22 cellular contexts compared by ENCODE assay signal in genomic region chr1:221234821-221235220, GRCh38.
DNase-seq lines count a peak whose midpoint lies in the region; ATAC-seq and TF ChIP-seq lines count a peak whose summit lies in the region.
"Had no signal": no experiment of that assay in that cellular context is flagged by ENCODE, and none has a peak within 500 bp of the region (broad histone marks: within the 10 kb centered on the region; RNA-seq: fewer than 3 reads in every experiment).

No MANE protein-coding gene starts in this region.

- no peaks in the 10 kb centered on the region for H3K27me3 ChIP-seq in breast epithelium
- no peaks in the 10 kb centered on the region for H3K27me3 ChIP-seq in mammary epithelial cell (ENCODE audit: insufficient read depth, low read length)
- no peaks in the 10 kb centered on the region for H3K27me3 ChIP-seq in gastroesophageal sphincter
- H3K27me3 ChIP-seq: ovary, right lobe of liver had no signal

- no peaks in the 10 kb centered on the region for H4K20me1 ChIP-seq in mammary epithelial cell (ENCODE audit: insufficient read depth, low read length)

- POLR2A ChIA-PET in MCF 10A (lab: Yijun Ruan, JAX), result interaction anchor here (0.8 kb wide), 1 partner anchor 42 kb away, joined by 3 read pairs; no protein-coding TSS in a partner anchor
- POLR2A ChIA-PET in activated CD8-positive, alpha-beta T cell treated with anti-CD3 and anti-CD28 coated beads for 36 hours (lab: Charles Lee), result no interaction called here

- dilution Hi-C loops in mammary epithelial cell (cut with HindIII; ENCODE audit: low sequenced_read_pairs), result no loop called here

- H3K4me1 Mint-ChIP-seq in MCF 10A (ENCODE audit: insufficient read depth, unreplicated experiment), result no peaks in the 10 kb centered on the region
- H3K4me1 Mint-ChIP-seq in activated CD8-positive, alpha-beta T cell treated with anti-CD3 and anti-CD28 coated beads for 36 hours (ENCODE audit: low read depth), result no peaks in the 10 kb centered on the region
- H3K4me1 Mint-ChIP-seq: natural killer cell had no signal

- no peaks in the 10 kb centered on the region for H3K79me2 ChIP-seq in mammary epithelial cell (ENCODE audit: insufficient read depth, low read length)

- peak; percentile 39 for DNase-seq in MCF 10A (ENCODE audit: unreplicated experiment)
- DNase-seq in breast epithelium (ENCODE audit: low spot score in 2 of 2), result no peak
- DNase-seq in mammary epithelial cell, result peak; percentile 5
- no peak for DNase-seq in inferior parietal cortex (ENCODE audit: extremely low spot score)
- no peak for DNase-seq in activated CD8-positive, alpha-beta T cell treated with anti-CD3 and anti-CD28 coated beads for 36 hours
- DNase-seq in NCI-H2107 (lab: John Stamatoyannopoulos, UW), result no peak
- DNase-seq: activated CD4-positive, CD25-positive, alpha-beta regulatory T cell; activated T-cell treated with anti-CD3 and anti-CD28 coated beads, Interleukin-2, amount 50 U/mL, for 1 hour; COR-L47; erythroblast; glutamatergic neuron; GOT3; left cardiac atrium; natural killer cell; NCI-H1694; ovary; right lobe of liver; stimulated activated CD4-positive, alpha-beta T cell treated with anti-CD3 and anti-CD28 coated beads, Interleukin-15, amount 100 ng/mL, for 24 hours had no signal

- H3K4me3 Mint-ChIP-seq in MCF 10A (ENCODE audit: unreplicated experiment), result no peak overlapping the region
- no peak overlapping the region for H3K4me3 Mint-ChIP-seq in activated CD8-positive, alpha-beta T cell treated with anti-CD3 and anti-CD28 coated beads for 36 hours
- H3K4me3 Mint-ChIP-seq: natural killer cell, type B pancreatic cell had no signal

- BruUV-seq in MCF 10A (replicated peaks; lab: Mats Ljungman, UMichigan) (no TSS peak), mammary epithelial cell (replicated peaks; lab: Mats Ljungman, UMichigan) (no TSS peak)

- 47% methylated on average over 2 of the region's 2 CpGs for WGBS in mammary epithelial cell (ENCODE audit: low coverage, missing lambda C conversion rate)
- WGBS in gastroesophageal sphincter (ENCODE audit: low coverage in 1 of 2), 2 donors, result 14 to 26% methylated on average over 2 of the region's 2 CpGs

- no peaks in the 10 kb centered on the region for H3K36me3 Mint-ChIP-seq in MCF 10A (ENCODE audit: insufficient read depth, unreplicated experiment)
- no peaks in the 10 kb centered on the region for H3K36me3 Mint-ChIP-seq in activated CD8-positive, alpha-beta T cell treated with anti-CD3 and anti-CD28 coated beads for 36 hours (ENCODE audit: low read depth)
- H3K36me3 Mint-ChIP-seq: natural killer cell, type B pancreatic cell had no signal

- TF ChIP-seq POLR2A in breast epithelium (IDR thresholded peaks at IDR 0.05) (no peak), gastroesophageal sphincter (IDR thresholded peaks at IDR 0.05) (no peak)

- H3K27ac ChIP-seq in breast epithelium, result no peak overlapping the region
- no peak overlapping the region for H3K27ac ChIP-seq in mammary epithelial cell (ENCODE audit: insufficient read depth, low read depth, low read length)
- peak overlapping the region in 3 of 4 donors; percentile 31 to 50 (median 40) for H3K27ac ChIP-seq in gastroesophageal sphincter
- H3K27ac ChIP-seq: A549, ovary, right lobe of liver had no signal

- intact Hi-C loops in MCF 10A (cut with micrococcal nuclease) (no loop called here), breast epithelium (cut with DNase I; ENCODE audit: low total_unique reads) (no loop called here), mammary epithelial cell (cut with micrococcal nuclease) (no loop called here)
- intact Hi-C loops in activated CD8-positive, alpha-beta T cell treated with anti-CD3 and anti-CD28 coated beads for 36 hours (cut with micrococcal nuclease), result no loop called here

- no peaks in the 10 kb centered on the region for H3K27me3 Mint-ChIP-seq in MCF 10A (ENCODE audit: insufficient read depth, unreplicated experiment)
- no peaks in the 10 kb centered on the region for H3K27me3 Mint-ChIP-seq in activated CD8-positive, alpha-beta T cell treated with anti-CD3 and anti-CD28 coated beads for 36 hours

- no peak overlapping the region for H3K4me3 ChIP-seq in breast epithelium
- H3K4me3 ChIP-seq in mammary epithelial cell (replicated peaks in 1 of 3; ENCODE audit: insufficient read depth in 1 of 3, low read depth in 2 of 3, low read length in 3 of 3), result no peak overlapping the region
- no peak overlapping the region for H3K4me3 ChIP-seq in gastroesophageal sphincter
- H3K4me3 ChIP-seq: A549, ovary, right lobe of liver had no signal

- CTCF ChIA-PET in MCF 10A (lab: Yijun Ruan, JAX), result interaction anchor here (1.3 kb wide), 1 partner anchor 31 kb away, joined by 6 read pairs; no protein-coding TSS in a partner anchor
- CTCF ChIA-PET in mammary epithelial cell (lab: Charles Lee; ENCODE audit: low non-redundant PET), result no interaction called here
- CTCF ChIA-PET in activated CD8-positive, alpha-beta T cell treated with anti-CD3 and anti-CD28 coated beads for 36 hours (lab: Charles Lee), result no interaction called here

- H3K36me3 ChIP-seq in breast epithelium, result no peaks in the 10 kb centered on the region
- no peaks in the 10 kb centered on the region for H3K36me3 ChIP-seq in mammary epithelial cell (ENCODE audit: insufficient read depth, low read length)
- H3K36me3 ChIP-seq in gastroesophageal sphincter, result no peaks in the 10 kb centered on the region
- H3K36me3 ChIP-seq: ovary, right lobe of liver had no signal

- H3K4me2 ChIP-seq in mammary epithelial cell (ENCODE audit: insufficient read depth, low read depth, low read length), result no peak overlapping the region
- H3K4me2 ChIP-seq: A549 had no signal

- no peak overlapping the region for H3K9ac ChIP-seq in mammary epithelial cell (ENCODE audit: insufficient read depth, low read length)

- ATAC-seq in gastroesophageal sphincter (no peak), HG03095 (IDR thresholded peaks at IDR 0.05; ENCODE audit: unreplicated experiment) (no peak)
- no peak for ATAC-seq in activated CD8-positive, alpha-beta T cell treated with anti-CD3 and anti-CD28 coated beads for 36 hours
- ATAC-seq: A549, left cardiac atrium, natural killer cell, right lobe of liver had no signal

- no peak for TF ChIP-seq CTCF in MCF 10A (IDR thresholded peaks at IDR 0.05; ENCODE audit: unreplicated experiment)
- no peak for TF ChIP-seq CTCF in breast epithelium (IDR thresholded peaks at IDR 0.05)
- TF ChIP-seq CTCF in mammary epithelial cell (conservative IDR thresholded peaks at IDR 0.05 in 1 of 2, IDR thresholded peaks at IDR 0.05 in 1 of 2; ENCODE audit: extremely low read depth in 1 of 2, insufficient read depth in 1 of 2, low read depth in 1 of 2, low read length in 2 of 2), result no peak
- no peak for TF ChIP-seq CTCF in gastroesophageal sphincter (IDR thresholded peaks at IDR 0.05)
- TF ChIP-seq CTCF in activated CD8-positive, alpha-beta T cell treated with anti-CD3 and anti-CD28 coated beads for 36 hours (IDR thresholded peaks at IDR 0.05), result no peak

- peaks cover 11% of the 10 kb centered on the region for H3K9me3 Mint-ChIP-seq in MCF 10A (ENCODE audit: unreplicated experiment)
- H3K9me3 Mint-ChIP-seq in activated CD8-positive, alpha-beta T cell treated with anti-CD3 and anti-CD28 coated beads for 36 hours, result no peaks in the 10 kb centered on the region
- H3K9me3 Mint-ChIP-seq: natural killer cell, type B pancreatic cell had no signal

- no peak overlapping the region for H3K27ac Mint-ChIP-seq in MCF 10A (ENCODE audit: low read depth, unreplicated experiment)
- no peak overlapping the region for H3K27ac Mint-ChIP-seq in activated CD8-positive, alpha-beta T cell treated with anti-CD3 and anti-CD28 coated beads for 36 hours
- H3K27ac Mint-ChIP-seq: natural killer cell, type B pancreatic cell had no signal

- H2AFZ ChIP-seq in mammary epithelial cell (ENCODE audit: low read depth, low read length), result no peak overlapping the region

- in situ Hi-C loops in mammary epithelial cell (cut with MboI; ENCODE audit: low sequenced_read_pairs in 2 of 2), result no loop called here

- H3K9me3 ChIP-seq in breast epithelium, result no peaks in the 10 kb centered on the region
- H3K9me3 ChIP-seq in mammary epithelial cell (replicated peaks; ENCODE audit: insufficient read depth, low read length), result no peaks in the 10 kb centered on the region
- no peaks in the 10 kb centered on the region for H3K9me3 ChIP-seq in gastroesophageal sphincter
- H3K9me3 ChIP-seq: A549, ovary, right lobe of liver had no signal

- H3K4me1 ChIP-seq in breast epithelium (no peaks in the 10 kb centered on the region), mammary epithelial cell (ENCODE audit: insufficient read depth, low read length) (no peaks in the 10 kb centered on the region), gastroesophageal sphincter (peaks cover 0 to 23% (median 10%) of the 10 kb centered on the region in 3 donors)
- H3K4me1 ChIP-seq: A549 had no signal

- no peak for TF ChIP-seq EP300 in gastroesophageal sphincter (IDR thresholded peaks at IDR 0.05)

Comparison
In these comparisons a context has a peak if more than half of its experiments do, and no peak if none do; other contexts are left out.
1. DNase-seq: peak in MCF 10A (single experiment) and mammary epithelial cell (single experiment); none in breast epithelium (0 of 2), inferior parietal cortex (single experiment), activated CD8-positive, alpha-beta T cell treated with anti-CD3 and anti-CD28 coated beads for 36 hours (single experiment) and NCI-H2107 (single experiment).
2. H3K27ac ChIP-seq: peak in gastroesophageal sphincter (3 of 4); none in breast epithelium (0 of 2) and mammary epithelial cell (single experiment).